Comparison of ENCODE assay signal across 18 cellular contexts in genomic region chr5:173507171-173507570, GRCh38.
DNase-seq lines count a peak whose midpoint lies in the region; ATAC-seq and TF ChIP-seq lines count a peak whose summit lies in the region.
"Had no signal": no experiment of that assay in that cellular context is flagged by ENCODE, and none has a peak within 500 bp of the region (broad histone marks: within the 10 kb centered on the region; RNA-seq: fewer than 3 reads in every experiment).

No MANE protein-coding gene starts in this region.

- no peak overlapping the region for H2AFZ ChIP-seq in hepatocyte

- no peaks in the 10 kb centered on the region for H4K20me1 ChIP-seq in hepatocyte (ENCODE audit: insufficient read depth, poor library complexity, severe bottlenecking)
- H4K20me1 ChIP-seq: BLaER1 had no signal

- H3K4me2 ChIP-seq in hepatocyte = no peak overlapping the region
- H3K4me2 ChIP-seq: BLaER1 had no signal

- H3K27me3 ChIP-seq in right atrium auricular region (no peaks in the 10 kb centered on the region), SJCRH30 (no peaks in the 10 kb centered on the region), esophagus muscularis mucosa (no peaks in the 10 kb centered on the region), hepatocyte (no peaks in the 10 kb centered on the region)
- H3K27me3 ChIP-seq: BLaER1 had no signal

- H3K4me1 ChIP-seq in right atrium auricular region (no peaks in the 10 kb centered on the region), SJCRH30 (peaks cover 15% of the 10 kb centered on the region), esophagus muscularis mucosa (peaks cover 0 to 4% (median 2%) of the 10 kb centered on the region in 4 donors), hepatocyte (ENCODE audit: insufficient read depth) (no peaks in the 10 kb centered on the region)
- H3K4me1 ChIP-seq: BE2C, BLaER1, Caco-2 had no signal

- WGBS in esophagus muscularis mucosa = 88% methylated on average over 5 of the region's 5 CpGs
- WGBS in hepatocyte (ENCODE audit: low lambda C conversion rate, missing lambda C conversion rate) = 87% methylated on average over 5 of the region's 5 CpGs

- ATAC-seq in left ventricle myocardium superior (peak; percentile 30), sciatic nerve (no peak)
- ATAC-seq: CD8-positive, alpha-beta T cell had no signal

- H3K79me2 ChIP-seq in hepatocyte = no peaks in the 10 kb centered on the region

- H3K36me3 ChIP-seq in right atrium auricular region (no peaks in the 10 kb centered on the region), SJCRH30 (no peaks in the 10 kb centered on the region), esophagus muscularis mucosa (no peaks in the 10 kb centered on the region), hepatocyte (replicated peaks; ENCODE audit: insufficient read depth, low read depth) (no peaks in the 10 kb centered on the region)
- H3K36me3 ChIP-seq: BE2C, BLaER1 had no signal

- H3K9me3 ChIP-seq in right atrium auricular region = peaks cover 0 to 17% of the 10 kb centered on the region in 2 donors
- peaks cover 3% of the 10 kb centered on the region; the same call in 1 of the 2 replicates for H3K9me3 ChIP-seq in SJCRH30 (replicated peaks)
- peaks cover 0 to 9% (median 7%) of the 10 kb centered on the region in 4 donors for H3K9me3 ChIP-seq in esophagus muscularis mucosa
- no peaks in the 10 kb centered on the region for H3K9me3 ChIP-seq in hepatocyte (ENCODE audit: low read depth)
- H3K9me3 ChIP-seq: BE2C had no signal

- H3K27ac ChIP-seq in right atrium auricular region (no peak overlapping the region), SJCRH30 (no peak overlapping the region), esophagus muscularis mucosa (replicated peaks in 1 of 4) (no peak overlapping the region), hepatocyte (no peak overlapping the region)
- H3K27ac ChIP-seq: BLaER1, C4-2B had no signal

- intact Hi-C loops in left ventricle myocardium superior (cut with micrococcal nuclease) (no loop called here), esophagus muscularis mucosa (cut with DNase I) (no loop called here), sciatic nerve (cut with DNase I) (no loop called here)

- H3K9me2 ChIP-seq in hepatocyte (replicated peaks; ENCODE audit: insufficient read depth) = no peaks in the 10 kb centered on the region

- no peak for TF ChIP-seq EP300 in esophagus muscularis mucosa (IDR thresholded peaks at IDR 0.05)

- no peak for DNase-seq in left ventricle myocardium superior
- no peak for DNase-seq in right atrium auricular region (ENCODE audit: low spot score)
- DNase-seq in SJCRH30 = peak; percentile 60 to 77
- peak; percentile 77 for DNase-seq in esophagus muscularis mucosa (ENCODE audit: extremely low spot score)
- no peak for DNase-seq in sciatic nerve (ENCODE audit: low spot score)
- no peak for DNase-seq in hepatocyte (ENCODE audit: low spot score)
- DNase-seq in activated CD4-positive, alpha-beta T cell treated with anti-CD3 and anti-CD28 coated beads for 1 hour = no peak
- DNase-seq: 8988T; ACHN; BE2C; Caco-2; Calu3; CD4-positive, alpha-beta T cell; CD8-positive, alpha-beta T cell; DMS79 treated with DMSO at 0.1 percent for 48 hours; GF-D8 had no signal

- H3K4me3 ChIP-seq in right atrium auricular region (no peak overlapping the region), SJCRH30 (no peak overlapping the region), esophagus muscularis mucosa (no peak overlapping the region), hepatocyte (no peak overlapping the region)
- H3K4me3 ChIP-seq: BLaER1 had no signal

- TF ChIP-seq POLR2A in esophagus muscularis mucosa (IDR thresholded peaks at IDR 0.05; ENCODE audit: low read depth) = no peak

- TF ChIP-seq CTCF in right atrium auricular region (IDR thresholded peaks at IDR 0.05) (no peak), esophagus muscularis mucosa (IDR thresholded peaks at IDR 0.05) (no peak), hepatocyte (IDR thresholded peaks at IDR 0.05; ENCODE audit: poor library complexity) (no peak)

Comparison
In these comparisons a context has a peak if more than half of its experiments do, and no peak if none do; other contexts are left out.
1. DNase-seq: peak in SJCRH30 (2 of 2) and esophagus muscularis mucosa (single experiment); none in left ventricle myocardium superior (single experiment), right atrium auricular region (single experiment), sciatic nerve (single experiment), hepatocyte (single experiment) and activated CD4-positive, alpha-beta T cell treated with anti-CD3 and anti-CD28 coated beads for 1 hour (single experiment).